In genomic region chr1:183471748-183472487, GRCh38 we compare ENCODE assay signal across 1 cellular context.
TF ChIP-seq lines count a peak whose summit lies in the region.

No MANE protein-coding gene starts in this region.

TF ChIP-seq in GM12878, 131 proteins besides CTCF, POLR2A, EP300 and RAD21 (continued from another document and continues in another):
- TF ChIP-seq JUND (IDR thresholded peaks at IDR 0.05; ENCODE audit: low read depth, low read length) (no peak), MTA2 (IDR thresholded peaks at IDR 0.05; ENCODE audit: low read depth) (peak; percentile 62), E4F1 (IDR thresholded peaks at IDR 0.05; ENCODE audit: borderline replicate concordance, partially characterized antibody) (peak; percentile 93), POLR2AphosphoS5 (IDR thresholded peaks at IDR 0.05; ENCODE audit: low read length) (no peak; the same call in 1 of the 2 replicates), STAT1 (conservative IDR thresholded peaks at IDR 0.05) (peak; percentile 93; the same call in 1 of the 2 replicates), TBL1XR1 (IDR thresholded peaks at IDR 0.05; ENCODE audit: low read depth, low read length) (0 out of 2 replicates have a peak, but pooled peaks have one; percentile 47), ZZZ3 (IDR thresholded peaks at IDR 0.05; ENCODE audit: control insufficient read depth, insufficient read length, low read depth) (no peak), ESRRA (IDR thresholded peaks at IDR 0.05; ENCODE audit: low read length) (peak; percentile 77; the same call in 1 of the 2 replicates), POU2F2 (IDR thresholded peaks at IDR 0.05; ENCODE audit: borderline replicate concordance, low read depth, low read length) (peak; percentile 57; the same call in 1 of the 3 replicates), GATAD2B (conservative IDR thresholded peaks at IDR 0.05; ENCODE audit: low read depth) (no peak; the same call in 1 of the 2 replicates), BHLHE40 (IDR thresholded peaks at IDR 0.05; ENCODE audit: borderline replicate concordance in 1 of 2, low read depth in 2 of 2, low read length in 1 of 2) (peak in 1 of 2 experiments; percentile 51; a peak in 2 of 4 replicates), RFX5 (IDR thresholded peaks at IDR 0.05; ENCODE audit: low read depth, low read length) (peak; percentile 69; the same call in 1 of the 2 replicates), RUNX3 (IDR thresholded peaks at IDR 0.05; ENCODE audit: low read length) (peak; percentile 90), MEF2A (IDR thresholded peaks at IDR 0.05; ENCODE audit: insufficient read depth, low read depth, low read length) (0 out of 2 replicates have a peak, but pooled peaks have one; percentile 6), CBX5 (IDR thresholded peaks at IDR 0.05; ENCODE audit: low read depth) (peak; percentile 73; the same call in 1 of the 2 replicates), STAT3 (IDR thresholded peaks at IDR 0.05; ENCODE audit: low read depth, low read length) (no peak), IKZF1 (conservative IDR thresholded peaks at IDR 0.05) (peak; percentile 91), ATF7 (IDR thresholded peaks at IDR 0.05; ENCODE audit: low read depth) (peak; percentile 85), RB1 (IDR thresholded peaks at IDR 0.05; ENCODE audit: borderline replicate concordance) (peak; percentile 73; the same call in 1 of the 2 replicates), ZBTB33 (IDR thresholded peaks at IDR 0.05) (0 out of 2 replicates have a peak, but pooled peaks have one; percentile 29), NBN (IDR thresholded peaks at IDR 0.05) (peak; percentile 99), PAX8 (IDR thresholded peaks at IDR 0.05) (no peak), BRCA1 (IDR thresholded peaks at IDR 0.05; ENCODE audit: low read depth, low read length) (peak; percentile 79), NR2C1 (IDR thresholded peaks at IDR 0.05) (peak; percentile 51; the same call in 1 of the 2 replicates), SRF (IDR thresholded peaks at IDR 0.05; ENCODE audit: low read depth in 2 of 2, low read length in 2 of 2) (peak in 1 of 2 experiments; percentile 83; a peak in 2 of 4 replicates), PRDM15 (CRISPR knock-in tag; IDR thresholded peaks at IDR 0.05) (no peak), TARDBP (IDR thresholded peaks at IDR 0.05; ENCODE audit: borderline replicate concordance) (peak; percentile 88), NRF1 (conservative IDR thresholded peaks at IDR 0.05; ENCODE audit: low read depth, low read length) (no peak), CBFB (IDR thresholded peaks at IDR 0.05; ENCODE audit: low read depth) (peak; percentile 89; the same call in 1 of the 2 replicates), NKRF (conservative IDR thresholded peaks at IDR 0.05) (peak; percentile 61), MAX (IDR thresholded peaks at IDR 0.05; ENCODE audit: low read depth, low read length) (peak; percentile 74; the same call in 1 of the 2 replicates), ELK1 (IDR thresholded peaks at IDR 0.05; ENCODE audit: low read depth, low read length) (peak; percentile 70), CBX3 (IDR thresholded peaks at IDR 0.05; ENCODE audit: borderline replicate concordance, low read depth) (no peak)
- TF ChIP-seq, protein P1, sequence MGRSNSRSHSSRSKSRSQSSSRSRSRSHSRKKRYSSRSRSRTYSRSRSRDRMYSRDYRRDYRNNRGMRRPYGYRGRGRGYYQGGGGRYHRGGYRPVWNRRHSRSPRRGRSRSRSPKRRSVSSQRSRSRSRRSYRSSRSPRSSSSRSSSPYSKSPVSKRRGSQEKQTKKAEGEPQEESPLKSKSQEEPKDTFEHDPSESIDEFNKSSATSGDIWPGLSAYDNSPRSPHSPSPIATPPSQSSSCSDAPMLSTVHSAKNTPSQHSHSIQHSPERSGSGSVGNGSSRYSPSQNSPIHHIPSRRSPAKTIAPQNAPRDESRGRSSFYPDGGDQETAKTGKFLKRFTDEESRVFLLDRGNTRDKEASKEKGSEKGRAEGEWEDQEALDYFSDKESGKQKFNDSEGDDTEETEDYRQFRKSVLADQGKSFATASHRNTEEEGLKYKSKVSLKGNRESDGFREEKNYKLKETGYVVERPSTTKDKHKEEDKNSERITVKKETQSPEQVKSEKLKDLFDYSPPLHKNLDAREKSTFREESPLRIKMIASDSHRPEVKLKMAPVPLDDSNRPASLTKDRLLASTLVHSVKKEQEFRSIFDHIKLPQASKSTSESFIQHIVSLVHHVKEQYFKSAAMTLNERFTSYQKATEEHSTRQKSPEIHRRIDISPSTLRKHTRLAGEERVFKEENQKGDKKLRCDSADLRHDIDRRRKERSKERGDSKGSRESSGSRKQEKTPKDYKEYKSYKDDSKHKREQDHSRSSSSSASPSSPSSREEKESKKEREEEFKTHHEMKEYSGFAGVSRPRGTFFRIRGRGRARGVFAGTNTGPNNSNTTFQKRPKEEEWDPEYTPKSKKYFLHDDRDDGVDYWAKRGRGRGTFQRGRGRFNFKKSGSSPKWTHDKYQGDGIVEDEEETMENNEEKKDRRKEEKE (IDR thresholded peaks at IDR 0.05): no peak
- TF ChIP-seq, protein P2, sequence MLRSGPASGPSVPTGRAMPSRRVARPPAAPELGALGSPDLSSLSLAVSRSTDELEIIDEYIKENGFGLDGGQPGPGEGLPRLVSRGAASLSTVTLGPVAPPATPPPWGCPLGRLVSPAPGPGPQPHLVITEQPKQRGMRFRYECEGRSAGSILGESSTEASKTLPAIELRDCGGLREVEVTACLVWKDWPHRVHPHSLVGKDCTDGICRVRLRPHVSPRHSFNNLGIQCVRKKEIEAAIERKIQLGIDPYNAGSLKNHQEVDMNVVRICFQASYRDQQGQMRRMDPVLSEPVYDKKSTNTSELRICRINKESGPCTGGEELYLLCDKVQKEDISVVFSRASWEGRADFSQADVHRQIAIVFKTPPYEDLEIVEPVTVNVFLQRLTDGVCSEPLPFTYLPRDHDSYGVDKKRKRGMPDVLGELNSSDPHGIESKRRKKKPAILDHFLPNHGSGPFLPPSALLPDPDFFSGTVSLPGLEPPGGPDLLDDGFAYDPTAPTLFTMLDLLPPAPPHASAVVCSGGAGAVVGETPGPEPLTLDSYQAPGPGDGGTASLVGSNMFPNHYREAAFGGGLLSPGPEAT (IDR thresholded peaks at IDR 0.05; ENCODE audit: low read depth): peak; percentile 99
- TF ChIP-seq, protein P3, sequence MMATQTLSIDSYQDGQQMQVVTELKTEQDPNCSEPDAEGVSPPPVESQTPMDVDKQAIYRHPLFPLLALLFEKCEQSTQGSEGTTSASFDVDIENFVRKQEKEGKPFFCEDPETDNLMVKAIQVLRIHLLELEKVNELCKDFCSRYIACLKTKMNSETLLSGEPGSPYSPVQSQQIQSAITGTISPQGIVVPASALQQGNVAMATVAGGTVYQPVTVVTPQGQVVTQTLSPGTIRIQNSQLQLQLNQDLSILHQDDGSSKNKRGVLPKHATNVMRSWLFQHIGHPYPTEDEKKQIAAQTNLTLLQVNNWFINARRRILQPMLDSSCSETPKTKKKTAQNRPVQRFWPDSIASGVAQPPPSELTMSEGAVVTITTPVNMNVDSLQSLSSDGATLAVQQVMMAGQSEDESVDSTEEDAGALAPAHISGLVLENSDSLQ (IDR thresholded peaks at IDR 0.05): peak; percentile 87
- TF ChIP-seq, protein P4, sequence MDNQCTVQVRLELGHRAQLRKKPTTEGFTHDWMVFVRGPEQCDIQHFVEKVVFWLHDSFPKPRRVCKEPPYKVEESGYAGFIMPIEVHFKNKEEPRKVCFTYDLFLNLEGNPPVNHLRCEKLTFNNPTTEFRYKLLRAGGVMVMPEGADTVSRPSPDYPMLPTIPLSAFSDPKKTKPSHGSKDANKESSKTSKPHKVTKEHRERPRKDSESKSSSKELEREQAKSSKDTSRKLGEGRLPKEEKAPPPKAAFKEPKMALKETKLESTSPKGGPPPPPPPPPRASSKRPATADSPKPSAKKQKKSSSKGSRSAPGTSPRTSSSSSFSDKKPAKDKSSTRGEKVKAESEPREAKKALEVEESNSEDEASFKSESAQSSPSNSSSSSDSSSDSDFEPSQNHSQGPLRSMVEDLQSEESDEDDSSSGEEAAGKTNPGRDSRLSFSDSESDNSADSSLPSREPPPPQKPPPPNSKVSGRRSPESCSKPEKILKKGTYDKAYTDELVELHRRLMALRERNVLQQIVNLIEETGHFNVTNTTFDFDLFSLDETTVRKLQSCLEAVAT (IDR thresholded peaks at IDR 0.05): peak; percentile 80
- TF ChIP-seq, protein P5, sequence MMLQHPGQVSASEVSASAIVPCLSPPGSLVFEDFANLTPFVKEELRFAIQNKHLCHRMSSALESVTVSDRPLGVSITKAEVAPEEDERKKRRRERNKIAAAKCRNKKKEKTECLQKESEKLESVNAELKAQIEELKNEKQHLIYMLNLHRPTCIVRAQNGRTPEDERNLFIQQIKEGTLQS (IDR thresholded peaks at IDR 0.05; ENCODE audit: borderline replicate concordance, extremely low read depth, low read depth, low read length): no peak
